25 cellular contexts compared by ENCODE assay signal in the genomic region with DNA sequence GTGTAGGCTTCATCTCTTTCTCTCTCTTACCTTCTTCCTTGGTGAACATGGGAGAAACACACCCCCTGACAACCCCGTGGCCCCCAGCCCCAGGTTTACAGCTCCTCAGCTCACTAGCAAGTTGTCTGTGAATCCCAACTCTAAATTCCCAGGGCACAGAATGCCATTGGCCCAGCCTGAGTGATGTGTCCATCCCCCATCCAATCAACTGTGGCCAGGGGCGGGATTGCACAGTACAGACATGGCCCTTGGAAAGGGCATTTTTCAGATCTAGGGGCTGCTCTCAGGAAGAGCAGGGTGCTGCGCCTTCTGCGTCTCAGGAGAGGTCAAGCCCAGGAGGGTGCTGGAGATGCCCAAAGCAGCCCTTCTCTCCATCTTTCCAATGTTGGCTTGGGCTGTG. TPM values are rescaled to one million over a fixed set of nuclear protein-coding genes. Genes with fewer than 3 reads are reported as not detected.
"Had no signal": no experiment of that assay in that cellular context is flagged by ENCODE, and none has a peak within 500 bp of the region (broad histone marks: within the 10 kb centered on the region; RNA-seq: fewer than 3 reads in every experiment).

No MANE protein-coding gene starts in this region.

- H3K27me3 Mint-ChIP-seq: activated CD4-positive, alpha-beta T cell treated with anti-CD3 and anti-CD28 coated beads, Interleukin-2, amount 10 ng/mL, durations not matched to agents 24 days and 14 days; activated naive CD8-positive, alpha-beta T cell; natural killer cell treated with Interleukin-12 subunit alpha and Interleukin-12 subunit beta and Interleukin-15 and Interleukin-18, amount 100 ng/mL, for 72 hours; progenitor cell of endocrine pancreas had no signal

- H3K36me3 ChIP-seq: adrenal gland, ascending aorta, esophagus squamous epithelium, spleen, upper lobe of left lung had no signal

- H3K9me3 Mint-ChIP-seq: activated CD4-positive, alpha-beta T cell treated with anti-CD3 and anti-CD28 coated beads, Interleukin-2, amount 10 ng/mL, durations not matched to agents 24 days and 14 days; activated CD8-positive, alpha-beta T cell treated with anti-CD3 and anti-CD28 coated beads for 36 hours; effector memory CD8-positive, alpha-beta T cell; memory B cell; natural killer cell treated with Interleukin-12 subunit alpha and Interleukin-12 subunit beta and Interleukin-15 and Interleukin-18, amount 100 ng/mL, for 72 hours had no signal

- H3K27ac ChIP-seq: adrenal gland, ascending aorta, esophagus squamous epithelium, gastroesophageal sphincter, spleen, upper lobe of left lung had no signal

- H3K4me3 Mint-ChIP-seq: activated CD4-positive, alpha-beta T cell treated with anti-CD3 and anti-CD28 coated beads, Interleukin-2, amount 10 ng/mL, durations not matched to agents 24 days and 14 days; activated CD8-positive, alpha-beta memory T cell treated with anti-CD3 and anti-CD28 coated beads, Interleukin-2, amount 10 ng/mL, durations not matched to agents 7 days and 5 days; activated CD8-positive, alpha-beta T cell treated with anti-CD3 and anti-CD28 coated beads for 36 hours; activated naive CD8-positive, alpha-beta T cell; effector memory CD8-positive, alpha-beta T cell; memory B cell; natural killer cell treated with Interleukin-12 subunit alpha and Interleukin-12 subunit beta and Interleukin-15 and Interleukin-18, amount 100 ng/mL, for 72 hours had no signal

- H3K36me3 Mint-ChIP-seq: activated CD8-positive, alpha-beta memory T cell treated with anti-CD3 and anti-CD28 coated beads, Interleukin-2, amount 10 ng/mL, durations not matched to agents 7 days and 5 days; activated naive CD8-positive, alpha-beta T cell; memory B cell; natural killer cell treated with Interleukin-12 subunit alpha and Interleukin-12 subunit beta and Interleukin-15 and Interleukin-18, amount 100 ng/mL, for 72 hours had no signal

- H3K4me1 Mint-ChIP-seq: activated CD4-positive, alpha-beta T cell treated with anti-CD3 and anti-CD28 coated beads, Interleukin-2, amount 10 ng/mL, durations not matched to agents 24 days and 14 days; activated CD8-positive, alpha-beta memory T cell treated with anti-CD3 and anti-CD28 coated beads, Interleukin-2, amount 10 ng/mL, durations not matched to agents 7 days and 5 days; memory B cell had no signal

- DNase-seq: activated CD4-positive, alpha-beta T cell treated with anti-CD3 and anti-CD28 coated beads, Interleukin-2, amount 10 ng/mL, durations not matched to agents 24 days and 14 days; activated CD4-positive, CD25-positive, alpha-beta regulatory T cell; activated CD8-positive, alpha-beta memory T cell treated with anti-CD3 and anti-CD28 coated beads, Interleukin-2, amount 10 ng/mL, durations not matched to agents 7 days and 5 days; activated CD8-positive, alpha-beta T cell treated with anti-CD3 and anti-CD28 coated beads for 36 hours; activated gamma-delta T cell treated with Interleukin-2 at 50 U/mL for 16 hours; activated T-cell treated with anti-CD3 and anti-CD28 coated beads for 4 hours; adrenal gland; central memory CD4-positive, alpha-beta T cell; effector memory CD8-positive, alpha-beta T cell; esophagus squamous epithelium; head of caudate nucleus; left colon; retina; spleen; stimulated activated CD4-positive, alpha-beta T cell treated with anti-CD3 and anti-CD28 coated beads, Interleukin-4, amount 100 ng/mL, for 4 hours; stimulated activated naive CD8-positive, alpha-beta T cell treated with anti-CD3 and anti-CD28 coated beads, Interleukin-15, Interleukin-2, amounts not matched to agents 100 U/mL and 50 U/mL, for 24 hours; T-helper 1 cell; T-helper 9 cell had no signal

- H3K27me3 ChIP-seq: adrenal gland, ascending aorta, gastroesophageal sphincter, upper lobe of left lung had no signal

- H3K9me3 ChIP-seq: adrenal gland, ascending aorta, esophagus squamous epithelium, gastroesophageal sphincter, spleen, upper lobe of left lung had no signal

- H3K4me3 ChIP-seq: adrenal gland, ascending aorta, esophagus squamous epithelium, gastroesophageal sphincter, spleen, upper lobe of left lung had no signal

- ATAC-seq: activated CD8-positive, alpha-beta memory T cell treated with anti-CD3 and anti-CD28 coated beads, Interleukin-2, amount 10 ng/mL, durations not matched to agents 7 days and 5 days; activated CD8-positive, alpha-beta T cell treated with anti-CD3 and anti-CD28 coated beads for 36 hours; effector memory CD8-positive, alpha-beta T cell; gastroesophageal sphincter; left colon; stimulated activated naive CD8-positive, alpha-beta T cell treated with anti-CD3 and anti-CD28 coated beads, Interleukin-15, Interleukin-2, amounts not matched to agents 100 U/mL and 50 U/mL, for 24 hours had no signal

- H3K4me1 ChIP-seq: adrenal gland, ascending aorta, esophagus squamous epithelium, gastroesophageal sphincter, spleen, upper lobe of left lung had no signal

- H3K27ac Mint-ChIP-seq: activated CD4-positive, alpha-beta T cell treated with anti-CD3 and anti-CD28 coated beads, Interleukin-2, amount 10 ng/mL, durations not matched to agents 24 days and 14 days; activated CD8-positive, alpha-beta memory T cell treated with anti-CD3 and anti-CD28 coated beads, Interleukin-2, amount 10 ng/mL, durations not matched to agents 7 days and 5 days; activated CD8-positive, alpha-beta T cell treated with anti-CD3 and anti-CD28 coated beads for 36 hours; activated naive CD8-positive, alpha-beta T cell; effector memory CD8-positive, alpha-beta T cell; memory B cell; natural killer cell treated with Interleukin-12 subunit alpha and Interleukin-12 subunit beta and Interleukin-15 and Interleukin-18, amount 100 ng/mL, for 72 hours; progenitor cell of endocrine pancreas had no signal

RNA-seq across cellular contexts. Expression of a gene that starts 48.2 kb away (rescaled TPM):
- total RNA-seq: natural killer cell treated with Interleukin-12 subunit alpha and Interleukin-12 subunit beta and Interleukin-15 and Interleukin-18, amount 100 ng/mL, for 72 hours had no signal
